ENCODE assay signal across 1 cellular context in genomic region chr11:84289381-84289906, GRCh38.
TF ChIP-seq lines count a peak whose summit lies in the region.

No MANE protein-coding gene starts in this region.

TF ChIP-seq in WTC11, 78 proteins besides CTCF, POLR2A, EP300 and RAD21 (continued from another document):
- no peak for TF ChIP-seq FOXP4 (CRISPR knock-in tag; IDR thresholded peaks at IDR 0.05)
- no peak for TF ChIP-seq TEAD1 (CRISPR knock-in tag; IDR thresholded peaks at IDR 0.05)
- TF ChIP-seq FOXK1 (CRISPR knock-in tag; IDR thresholded peaks at IDR 0.05) = no peak
- no peak for TF ChIP-seq ZNF425 (CRISPR knock-in tag; conservative IDR thresholded peaks at IDR 0.05)
